9 cellular contexts compared by ENCODE assay signal in the genomic region with DNA sequence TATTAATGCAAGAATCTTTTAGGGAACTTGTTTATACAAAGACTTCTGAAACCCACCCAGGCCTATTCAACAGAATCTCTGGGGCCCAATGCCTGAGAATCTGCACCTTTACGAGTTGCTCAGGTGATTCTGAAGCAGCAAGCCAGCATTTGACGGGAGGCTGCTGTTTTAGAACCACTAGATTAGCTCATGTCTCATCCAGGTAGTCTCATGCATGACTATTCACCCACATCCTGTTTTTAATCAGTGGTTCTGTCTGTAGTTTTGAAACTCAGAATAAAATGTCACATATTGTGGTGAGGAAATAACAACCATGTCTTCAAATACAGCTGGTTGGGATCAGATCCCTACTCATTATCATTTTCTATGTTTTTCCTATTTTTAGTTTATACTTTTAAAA. TPM values are rescaled to one million over a fixed set of nuclear protein-coding genes. Genes with fewer than 3 reads are reported as not detected.
A peak's percentile ranks its signal among the peaks of the same experiment; 100 is the strongest.
DNase-seq lines count a peak whose midpoint lies in the region; ATAC-seq and FAIRE-seq lines count a peak whose summit lies in the region.
"Had no signal": no experiment of that assay in that cellular context is flagged by ENCODE, and none has a peak within 500 bp of the region (broad histone marks: within the 10 kb centered on the region; RNA-seq: fewer than 3 reads in every experiment).

No MANE protein-coding gene starts in this region.

- ATAC-seq in GM18909 (IDR thresholded peaks at IDR 0.05; ENCODE audit: poor library complexity, unreplicated experiment) (peak; percentile 100), HG03025 (IDR thresholded peaks at IDR 0.05; ENCODE audit: low FRiP score, unreplicated experiment) (peak; percentile 92), T-helper 17 cell (peak; percentile 98)

- H3K27ac Mint-ChIP-seq in T-helper 17 cell = peak overlapping the region; percentile 98

- peaks cover 3% of the 10 kb centered on the region for H3K36me3 Mint-ChIP-seq in T-helper 17 cell (ENCODE audit: low read depth)

- H3K27me3 Mint-ChIP-seq in T-helper 17 cell = no peaks in the 10 kb centered on the region

- peak overlapping the region; percentile 56 for H3K4me3 Mint-ChIP-seq in T-helper 17 cell

- H3K4me1 Mint-ChIP-seq in T-helper 17 cell = peaks cover 25% of the 10 kb centered on the region

- no peaks in the 10 kb centered on the region for H3K9me3 ChIP-seq in T-helper 17 cell (ENCODE audit: control insufficient read depth, low read length, poor library complexity, severe bottlenecking)

- peak in 2 of 3 donors; percentile 54 to 55 for DNase-seq in T-helper 17 cell
- no peak for DNase-seq in NCI-H1930 (lab: John Stamatoyannopoulos, UW)
- no peak for DNase-seq in OCI-M1 (lab: John Stamatoyannopoulos, UW)
- DNase-seq in NCI-H1694 treated with DMSO at 0.1 percent for 48 hours (lab: John Stamatoyannopoulos, UW) = no peak
- no peak for DNase-seq in SW480 (ENCODE audit: low spot score)

- peak; percentile 57 for FAIRE-seq in colon (lab: Jason Lieb, UNC)

RNA-seq across cellular contexts. Expression of a gene that starts 39.5 kb away (rescaled TPM):
- 100 to 1,000 TPM; 286 to 294 TPM for total RNA-seq in T-helper 17 cell
- total RNA-seq: lung microvascular endothelial cell had no signal

Comparison
In these comparisons a context has a peak if more than half of its experiments do, and no peak if none do; other contexts are left out.
1. DNase-seq: peak in T-helper 17 cell (2 of 3); none in NCI-H1930 (0 of 2), OCI-M1 (single experiment), NCI-H1694 treated with DMSO at 0.1 percent for 48 hours (single experiment) and SW480 (single experiment).
2. Peak in every context shown above with its lines, with median percentiles within 50 percentile points of each other: ATAC-seq.